In the genomic region with DNA sequence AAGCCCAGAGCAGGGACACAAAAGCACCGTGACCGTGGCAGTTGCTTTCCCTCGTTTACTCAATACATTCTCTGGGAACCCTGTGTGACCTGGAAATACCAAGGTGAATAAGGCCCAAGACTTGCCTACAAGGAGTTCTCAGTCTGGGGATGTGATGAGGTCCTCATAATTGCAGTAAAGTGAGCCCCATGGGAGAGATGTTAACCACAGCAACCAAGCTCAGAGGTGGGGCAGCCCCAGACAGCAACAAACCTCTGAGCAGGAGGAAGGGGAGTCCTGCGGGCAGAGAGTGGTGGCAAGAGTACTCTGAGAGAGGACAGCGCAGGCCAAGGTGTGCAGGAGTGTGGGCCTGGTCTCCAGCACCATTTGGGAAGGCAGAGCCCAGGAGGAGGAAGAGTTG, we compare ENCODE assay signal across 24 cellular contexts.
DNase-seq lines count a peak whose midpoint lies in the region; ATAC-seq and TF ChIP-seq lines count a peak whose summit lies in the region.
"Had no signal": no experiment of that assay in that cellular context is flagged by ENCODE, and none has a peak within 500 bp of the region (broad histone marks: within the 10 kb centered on the region; RNA-seq: fewer than 3 reads in every experiment).

No MANE protein-coding gene starts in this region.

- H3K27me3 ChIP-seq in thoracic aorta (replicated peaks; ENCODE audit: insufficient read depth): no peaks in the 10 kb centered on the region
- H3K27me3 ChIP-seq: tibial nerve had no signal

- DNase-seq in thoracic aorta (ENCODE audit: low spot score): no peak
- DNase-seq in stimulated activated CD4-positive, alpha-beta T cell treated with anti-CD3 and anti-CD28 coated beads, Interleukin-4, amount 100 ng/mL, for 1 hour: no peak
- DNase-seq: activated CD4-positive, alpha-beta T cell treated with anti-CD3 and anti-CD28 coated beads, Interleukin-2, amount 50 U/mL, for 1 hour; activated effector memory CD4-positive, alpha-beta T cell treated with anti-CD3 and anti-CD28 coated beads, Interleukin-2, amount 50 U/mL, for 16 hours; activated naive CD8-positive, alpha-beta T cell treated with anti-CD3 and anti-CD28 coated beads, Interleukin-2, amount 50 U/mL, for 24 hours; CD8-positive, alpha-beta T cell; GF-D8; Karpas-422; midbrain; NCI-H1048; NCI-H2029; NCI-H446 treated with DMSO at 0.1 percent for 48 hours; RPMI8226; stimulated activated naive CD4-positive, alpha-beta T cell treated with Interleukin-2 at 50 U/mL for 16 hours had no signal

- H3K27ac ChIP-seq in thoracic aorta: peak overlapping the region; percentile 73 to 86
- H3K27ac ChIP-seq: parathyroid adenoma, SK-N-MC, tibial nerve, VCaP had no signal

- no peak overlapping the region for H3K4me3 ChIP-seq in thoracic aorta
- H3K4me3 ChIP-seq: coronary artery, SK-N-MC, tibial nerve had no signal

- H3K9me3 ChIP-seq in thoracic aorta: no peaks in the 10 kb centered on the region
- H3K9me3 ChIP-seq: tibial nerve had no signal

- peak; percentile 64 for ATAC-seq in GM18907 (IDR thresholded peaks at IDR 0.05; ENCODE audit: unreplicated experiment)
- ATAC-seq in GM21723 (IDR thresholded peaks at IDR 0.05; ENCODE audit: unreplicated experiment): peak; percentile 78
- ATAC-seq in HG03439 (IDR thresholded peaks at IDR 0.05; ENCODE audit: unreplicated experiment): peak; percentile 70
- ATAC-seq in thoracic aorta (ENCODE audit: insufficient number of reproducible peaks, low FRiP score, low read depth): no peak
- ATAC-seq in HG03097 (IDR thresholded peaks at IDR 0.05; ENCODE audit: low FRiP score, unreplicated experiment): no peak
- ATAC-seq in HG03039 (IDR thresholded peaks at IDR 0.05; ENCODE audit: unreplicated experiment): no peak
- ATAC-seq: activated naive CD8-positive, alpha-beta T cell treated with anti-CD3 and anti-CD28 coated beads, Interleukin-2, amount 50 U/mL, for 24 hours; CD8-positive, alpha-beta T cell had no signal

- no peaks in the 10 kb centered on the region for H3K36me3 ChIP-seq in thoracic aorta
- H3K36me3 ChIP-seq: tibial nerve had no signal

- peaks cover 20 to 85% of the 10 kb centered on the region in 2 donors for H3K4me1 ChIP-seq in thoracic aorta (ENCODE audit: control insufficient read depth in 1 of 2, low read depth in 2 of 2)
- H3K4me1 ChIP-seq: parathyroid adenoma had no signal

- no peak for TF ChIP-seq CTCF in thoracic aorta (IDR thresholded peaks at IDR 0.05)

Comparison
In these comparisons a context has a peak if more than half of its experiments do, and no peak if none do; other contexts are left out.
1. ATAC-seq: peak in GM18907 (single experiment), GM21723 (single experiment) and HG03439 (single experiment); none in thoracic aorta (single experiment), HG03097 (single experiment) and HG03039 (single experiment).